19 cellular contexts compared by ENCODE assay signal in genomic region chr22:45154383-45154782, GRCh38. TPM values are rescaled to one million over a fixed set of nuclear protein-coding genes. Genes with fewer than 3 reads are reported as not detected.
A peak's percentile ranks its signal among the peaks of the same experiment; 100 is the strongest.
DNase-seq lines count a peak whose midpoint lies in the region; ATAC-seq, FAIRE-seq and TF ChIP-seq lines count a peak whose summit lies in the region.
"Had no signal": no experiment of that assay in that cellular context is flagged by ENCODE, and none has a peak within 500 bp of the region (broad histone marks: within the 10 kb centered on the region; RNA-seq: fewer than 3 reads in every experiment).

No MANE protein-coding gene starts in this region.

- H3K36me3 Mint-ChIP-seq in activated naive CD4-positive, alpha-beta T cell treated with anti-CD3 and anti-CD28 coated beads, Interleukin-2, amount 50 U/mL, for 72 hours: peaks cover 8 to 19% of the 10 kb centered on the region in 2 donors

- intact Hi-C loops in HepG2 (cut with micrococcal nuclease; ENCODE audit: unreplicated experiment): no loop called here
- intact Hi-C loops in colonic mucosa (cut with DNase I): no loop called here

- no peak overlapping the region for H3K9ac ChIP-seq in HepG2 (ENCODE audit: insufficient read depth, low read depth, low read length)
- no peak overlapping the region for H3K9ac ChIP-seq in colonic mucosa (ENCODE audit: low read depth in 2 of 2, low read length in 2 of 2)

- H4K20me1 ChIP-seq in HepG2 (ENCODE audit: insufficient read depth, low read length): no peaks in the 10 kb centered on the region

- FAIRE-seq in HepG2 (lab: Jason Lieb, UNC): no peak

- peaks cover 17% of the 10 kb centered on the region for H3K4me1 ChIP-seq in HepG2 (ENCODE audit: insufficient read depth, low read length)
- H3K4me1 ChIP-seq in colonic mucosa: peaks cover 8% of the 10 kb centered on the region
- H3K4me1 ChIP-seq in gastroesophageal sphincter: peaks cover 0 to 9% (median 0%) of the 10 kb centered on the region in 3 donors

- POLR2A ChIA-PET in HepG2 (lab: Yijun Ruan, JAX): no interaction called here

- H3K79me2 ChIP-seq in HepG2 (ENCODE audit: insufficient read depth, low read length): no peaks in the 10 kb centered on the region

- no peak overlapping the region for H3K27ac ChIP-seq in HepG2 (ENCODE audit: extremely low read length, insufficient read depth, low read length)
- no peak overlapping the region for H3K27ac ChIP-seq in colonic mucosa
- no peak overlapping the region for H3K27ac ChIP-seq in gastroesophageal sphincter
- H3K27ac ChIP-seq: ovary, sigmoid colon had no signal

- no peak overlapping the region for H3K4me2 ChIP-seq in HepG2 (ENCODE audit: low read depth, low read length)

- H3K27ac Mint-ChIP-seq in activated naive CD4-positive, alpha-beta T cell treated with anti-CD3 and anti-CD28 coated beads, Interleukin-2, amount 50 U/mL, for 72 hours: no peak overlapping the region
- H3K27ac Mint-ChIP-seq: activated CD4-positive, alpha-beta T cell treated with anti-CD3 and anti-CD28 coated beads, Interleukin-2, amount 10 ng/mL, durations not matched to agents 7 days and 5 days; activated naive CD4-positive, alpha-beta T cell treated with anti-CD3 and anti-CD28 coated beads, Interleukin-2, amount 10 ng/mL, durations not matched to agents 7 days and 5 days had no signal

- ATAC-seq in HepG2 (no peak), gastroesophageal sphincter (no peak)
- ATAC-seq in activated naive CD4-positive, alpha-beta T cell treated with anti-CD3 and anti-CD28 coated beads, Interleukin-2, amount 50 U/mL, for 72 hours: no peak
- ATAC-seq: left ventricle myocardium superior, Panc1, SK-N-SH treated with all-trans-retinoic acid at 6 μM for 48 hours had no signal

- H3K27me3 ChIP-seq in HepG2 (ENCODE audit: control insufficient read depth in 1 of 2, insufficient read depth in 2 of 2, low read length in 2 of 2) (no peaks in the 10 kb centered on the region), colonic mucosa (no peaks in the 10 kb centered on the region), gastroesophageal sphincter (no peaks in the 10 kb centered on the region)
- H3K27me3 ChIP-seq: ovary, sigmoid colon had no signal

- no peak for TF ChIP-seq RAD21 in HepG2 (CRISPR knock-in tag; IDR thresholded peaks at IDR 0.05)

- H3K36me3 ChIP-seq in HepG2 (replicated peaks in 1 of 2; ENCODE audit: control insufficient read depth in 1 of 2, insufficient read depth in 2 of 2, low read length in 2 of 2): peaks cover 0 to 9% of the 10 kb centered on the region in 2 experiments; a peak in 2 of 5 replicates
- no peaks in the 10 kb centered on the region for H3K36me3 ChIP-seq in colonic mucosa
- peaks cover 0 to 49% of the 10 kb centered on the region in 2 donors for H3K36me3 ChIP-seq in gastroesophageal sphincter
- H3K36me3 ChIP-seq: ovary had no signal

- H3K4me3 ChIP-seq in AG10803 (ENCODE audit: low read length) (no peak overlapping the region), cardiac fibroblast (replicated peaks in 1 of 2; ENCODE audit: low read depth in 2 of 2, low read length in 2 of 2) (no peak overlapping the region), HepG2 (replicated peaks in 1 of 3; ENCODE audit: insufficient read depth in 1 of 3, low read depth in 2 of 3, low read length in 3 of 3) (no peak overlapping the region), colonic mucosa (no peak overlapping the region), gastroesophageal sphincter (no peak overlapping the region)
- H3K4me3 ChIP-seq: ovary, sigmoid colon had no signal

- TF ChIP-seq EP300 in HepG2 (IDR thresholded peaks at IDR 0.05; ENCODE audit: low read depth in 2 of 2, low read length in 2 of 2) (no peak), HepG2 (CRISPR knock-in tag; IDR thresholded peaks at IDR 0.05; ENCODE audit: borderline replicate concordance) (no peak), gastroesophageal sphincter (IDR thresholded peaks at IDR 0.05) (no peak)

- 87% methylated on average over 3 of the region's 3 CpGs for WGBS in HepG2 (ENCODE audit: low lambda C conversion rate)
- WGBS in gastroesophageal sphincter (ENCODE audit: low coverage in 1 of 2), 2 donors: 84 to 96% methylated on average over 3 of the region's 3 CpGs

- no peaks in the 10 kb centered on the region for H3K9me3 Mint-ChIP-seq in activated naive CD4-positive, alpha-beta T cell treated with anti-CD3 and anti-CD28 coated beads, Interleukin-2, amount 50 U/mL, for 72 hours
- H3K9me3 Mint-ChIP-seq: activated CD4-positive, alpha-beta T cell treated with anti-CD3 and anti-CD28 coated beads, Interleukin-2, amount 10 ng/mL, durations not matched to agents 7 days and 5 days; activated naive CD4-positive, alpha-beta T cell treated with anti-CD3 and anti-CD28 coated beads, Interleukin-2, amount 10 ng/mL, durations not matched to agents 7 days and 5 days had no signal

- no TSS peak for BruUV-seq in HepG2 (replicated peaks; lab: Mats Ljungman, UMichigan)

- TF ChIP-seq POLR2A in HepG2 (IDR thresholded peaks at IDR 0.05; ENCODE audit: insufficient read depth in 1 of 2, low read depth in 2 of 2, low read length in 2 of 2) (no peak), gastroesophageal sphincter (IDR thresholded peaks at IDR 0.05) (no peak)

- TF ChIP-seq CTCF in AG10803 (conservative IDR thresholded peaks at IDR 0.05; ENCODE audit: low read length): no peak
- no peak for TF ChIP-seq CTCF in cardiac fibroblast (IDR thresholded peaks at IDR 0.05; ENCODE audit: low read depth, low read length)
- no peak for TF ChIP-seq CTCF in HepG2 (CRISPR knock-in tag; IDR thresholded peaks at IDR 0.05)
- no peak for TF ChIP-seq CTCF in colonic mucosa (IDR thresholded peaks at IDR 0.05)
- no peak for TF ChIP-seq CTCF in gastroesophageal sphincter (IDR thresholded peaks at IDR 0.05)

- H3K9me3 ChIP-seq in HepG2 (ENCODE audit: low read length) (no peaks in the 10 kb centered on the region), colonic mucosa (no peaks in the 10 kb centered on the region), gastroesophageal sphincter (no peaks in the 10 kb centered on the region)
- H3K9me3 ChIP-seq: ovary, sigmoid colon had no signal

- H2AFZ ChIP-seq in HepG2 (ENCODE audit: low read length): no peak overlapping the region

- in situ Hi-C loops in HepG2 (cut with HindIII; ENCODE audit: extremely low pct_ligation_motif_present, low pct_unique_long_range_greater_than_20kb): no loop called here

- CTCF ChIA-PET in HepG2 (lab: Yijun Ruan, JAX; ENCODE audit: low intra/inter-chr PET ratio, low total read pairs): no interaction called here

- DNase-seq in AG10803 (ENCODE audit: low read depth) (peak; percentile 61), LHCN-M2 (ENCODE audit: low read depth) (peak; percentile 26), cardiac fibroblast (ENCODE audit: low read depth in 2 of 2) (peak; percentile 59 to 78), HepG2 (ENCODE audit: low spot score) (no peak), colonic mucosa (no peak), mesenteric fat pad (ENCODE audit: low spot score) (no peak)
- DNase-seq in activated naive CD4-positive, alpha-beta T cell treated with anti-CD3 and anti-CD28 coated beads, Interleukin-2, amount 50 U/mL, for 72 hours (ENCODE audit: low spot score in 2 of 2): no peak
- DNase-seq: activated CD4-positive, alpha-beta T cell treated with anti-CD3 and anti-CD28 coated beads, Interleukin-2, amount 10 ng/mL, durations not matched to agents 7 days and 5 days; activated naive CD4-positive, alpha-beta T cell treated with anti-CD3 and anti-CD28 coated beads, Interleukin-2, amount 10 ng/mL, durations not matched to agents 7 days and 5 days; H7; left ventricle myocardium superior; NCI-H1105 treated with DMSO at 0.1 percent for 48 hours; ovary; sigmoid colon; stimulated activated CD4-positive, alpha-beta T cell treated with anti-CD3 and anti-CD28 coated beads, Interleukin-2, amount 100 ng/mL, for 48 hours; substantia nigra had no signal

TF ChIP-seq in HepG2, 621 proteins besides CTCF, POLR2A, EP300 and RAD21 (continues in another document):
- TF ChIP-seq ZNF629 (CRISPR knock-in tag; conservative IDR thresholded peaks at IDR 0.05): peak; percentile 87

RNA-seq across cellular contexts. Expression of gene NUP50, which starts 9.3 kb away (rescaled TPM):
- 71.4 and 81.2 TPM in 2 replicates for total RNA-seq in LHCN-M2 (2014; rRNA removed)
- polyA plus RNA-seq in LHCN-M2 (2012): 13.7 TPM
- total RNA-seq in HepG2 (2016; rRNA removed; fragmentation: Illumina TruSeq; extraction: Trizol): 52.4 and 71.0 TPM in 2 replicates
- 15.6 and 19.1 TPM in 2 replicates for total RNA-seq in HepG2 (2016; cell fraction: cytosol; rRNA removed; fragmentation: Illumina TruSeq; extraction: Trizol; ENCODE audit: low read depth)
- total RNA-seq in HepG2 (2016; cell fraction: insoluble cytoplasmic fraction; rRNA removed; fragmentation: Illumina TruSeq; extraction: Trizol): 52.9 and 65.9 TPM in 2 replicates
- total RNA-seq in HepG2 (2016; cell fraction: membrane; rRNA removed; fragmentation: Illumina TruSeq; extraction: Trizol): 34.7 and 35.1 TPM in 2 replicates
- total RNA-seq in HepG2 (2016; cell fraction: nucleus; rRNA removed; fragmentation: Illumina TruSeq; extraction: Trizol): 39.0 and 40.8 TPM in 2 replicates
- polyA plus RNA-seq in HepG2 (2011; rRNA removed): 14.1 and 14.2 TPM in 2 replicates
- polyA plus RNA-seq in HepG2 (2011; cell fraction: cytosol; rRNA removed): 10.3 and 10.4 TPM in 2 replicates
- 8.3 and 10.9 TPM in 2 replicates for polyA plus RNA-seq in HepG2 (2011; cell fraction: nucleus; rRNA removed)
- 22.4 and 26.0 TPM in 2 replicates for polyA plus RNA-seq in HepG2 (2012)
- polyA plus RNA-seq in HepG2 (2016; cell fraction: cytosol; fragmentation: Illumina TruSeq; extraction: Trizol; ENCODE audit: low read depth): 3.4 and 4.5 TPM in 2 replicates
- 52.8 and 53.9 TPM in 2 replicates for polyA plus RNA-seq in HepG2 (2016; cell fraction: insoluble cytoplasmic fraction; fragmentation: Illumina TruSeq; extraction: Trizol; ENCODE audit: low read depth)
- 12.1 and 15.0 TPM in 2 replicates for polyA plus RNA-seq in HepG2 (2016; cell fraction: membrane; fragmentation: Illumina TruSeq; extraction: Trizol; ENCODE audit: low read depth)
- polyA plus RNA-seq in HepG2 (2016; cell fraction: nucleus; fragmentation: Illumina TruSeq; extraction: Trizol; ENCODE audit: insufficient read depth, low read depth): 51.2 and 53.1 TPM in 2 replicates
- 34.7 and 47.0 TPM in 2 replicates for polyA minus RNA-seq in HepG2 (2011; rRNA and poly(A)+ RNA removed; ENCODE audit: low replicate concordance)
- polyA minus RNA-seq in HepG2 (2011; cell fraction: cytosol; rRNA and poly(A)+ RNA removed): 14.3 and 15.1 TPM in 2 replicates
- polyA minus RNA-seq in HepG2 (2011; cell fraction: nucleus; rRNA and poly(A)+ RNA removed): 29.2 and 29.4 TPM in 2 replicates
- total RNA-seq in colonic mucosa: 100 to 1,000 TPM in 1 of 2 donors, 10 to 100 TPM in 1; 71.9 to 111 TPM
- 10 to 100 TPM; 15.9 to 32.9 (median 28.8) TPM for total RNA-seq in gastroesophageal sphincter
- total RNA-seq in mesenteric fat pad: 58.0 TPM
- total RNA-seq in activated naive CD4-positive, alpha-beta T cell treated with anti-CD3 and anti-CD28 coated beads, Interleukin-2, amount 50 U/mL, for 72 hours: 100 to 1,000 TPM; 152 to 159 TPM

Comparison
In these comparisons a context has a peak if more than half of its experiments do, and no peak if none do; other contexts are left out.
1. DNase-seq: peak in AG10803 (single experiment), LHCN-M2 (single experiment) and cardiac fibroblast (2 of 2); none in HepG2 (single experiment), colonic mucosa (single experiment), mesenteric fat pad (single experiment) and activated naive CD4-positive, alpha-beta T cell treated with anti-CD3 and anti-CD28 coated beads, Interleukin-2, amount 50 U/mL, for 72 hours (0 of 2).